9 cellular contexts compared by ENCODE assay signal in the genomic region with DNA sequence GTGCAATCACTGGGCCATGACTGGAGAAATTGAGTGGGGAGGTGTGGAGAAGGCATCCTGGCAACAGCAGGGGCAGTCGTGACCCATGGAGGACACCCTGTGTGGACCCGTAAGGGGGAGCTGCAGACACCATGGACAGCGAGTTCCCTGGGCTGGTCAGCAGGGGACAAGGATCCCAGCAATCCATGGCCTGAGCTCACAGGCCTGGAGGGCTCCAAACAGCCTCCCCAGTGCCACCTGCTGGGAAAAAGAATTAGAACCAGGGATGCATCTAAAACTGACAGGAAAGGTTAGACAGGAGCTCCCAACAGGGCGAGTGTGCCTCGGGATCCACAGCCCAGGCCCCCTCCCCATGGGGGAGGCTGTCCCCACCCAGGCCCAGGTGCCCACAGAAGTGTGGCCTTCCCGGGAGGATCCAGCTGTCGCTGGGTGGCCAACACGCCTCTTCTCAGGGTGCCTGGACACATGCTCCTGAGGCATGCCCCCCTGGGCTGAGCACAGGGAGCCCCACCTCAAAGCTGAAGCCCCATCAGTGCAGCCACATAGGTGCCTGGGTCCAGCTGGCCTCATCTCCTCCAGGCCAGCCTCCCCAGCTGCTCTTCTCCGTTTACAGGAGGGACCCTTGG. TPM values are rescaled to one million over a fixed set of nuclear protein-coding genes. Genes with fewer than 3 reads are reported as not detected.
DNase-seq lines count a peak whose midpoint lies in the region; ATAC-seq and TF ChIP-seq lines count a peak whose summit lies in the region.
"Had no signal": no experiment of that assay in that cellular context is flagged by ENCODE, and none has a peak within 500 bp of the region (broad histone marks: within the 10 kb centered on the region; RNA-seq: fewer than 3 reads in every experiment).

No MANE protein-coding gene starts in this region.

- H3K27me3 ChIP-seq in Karpas-422 (ENCODE audit: low read length) = no peaks in the 10 kb centered on the region

- no peaks in the 10 kb centered on the region for H3K9me2 ChIP-seq in Karpas-422 (replicated peaks; ENCODE audit: insufficient read depth, low read length)

- no peak overlapping the region for H3K27ac Mint-ChIP-seq in osteocyte (ENCODE audit: unreplicated experiment)
- H3K27ac Mint-ChIP-seq in activated T-helper 17 cell treated with anti-CD3 and anti-CD28 coated beads, Interleukin-2, amount 50 U/mL, for 72 hours = no peak overlapping the region
- H3K27ac Mint-ChIP-seq: B cell had no signal

- TF ChIP-seq CTCF in foreskin fibroblast (IDR thresholded peaks at IDR 0.05; ENCODE audit: low read depth, low read length) (peak; percentile 63), osteocyte (IDR thresholded peaks at IDR 0.05) (peak; percentile 70)

- H3K27ac ChIP-seq in Karpas-422 (ENCODE audit: low read length) = no peak overlapping the region

- H3K9me3 Mint-ChIP-seq in osteocyte (ENCODE audit: unreplicated experiment) = no peaks in the 10 kb centered on the region
- H3K9me3 Mint-ChIP-seq in activated T-helper 17 cell treated with anti-CD3 and anti-CD28 coated beads, Interleukin-2, amount 50 U/mL, for 72 hours = no peaks in the 10 kb centered on the region

- peaks cover 31% of the 10 kb centered on the region for H3K27me3 Mint-ChIP-seq in osteocyte (ENCODE audit: unreplicated experiment)
- peaks cover 3% of the 10 kb centered on the region for H3K27me3 Mint-ChIP-seq in activated T-helper 17 cell treated with anti-CD3 and anti-CD28 coated beads, Interleukin-2, amount 50 U/mL, for 72 hours

- no peaks in the 10 kb centered on the region for H3K9me3 ChIP-seq in Karpas-422 (ENCODE audit: low read length)

- no peak overlapping the region for H2AFZ ChIP-seq in Karpas-422 (ENCODE audit: low read length)

- peaks cover 4% of the 10 kb centered on the region; the same call in 1 of the 2 replicates for H4K20me1 ChIP-seq in Karpas-422 (ENCODE audit: insufficient read depth, low read depth, low read length)

- H3K4me1 ChIP-seq in Karpas-422 (ENCODE audit: low read length) = no peaks in the 10 kb centered on the region

- no peaks in the 10 kb centered on the region for H3K36me3 Mint-ChIP-seq in osteocyte (ENCODE audit: unreplicated experiment)
- H3K36me3 Mint-ChIP-seq in activated T-helper 17 cell treated with anti-CD3 and anti-CD28 coated beads, Interleukin-2, amount 50 U/mL, for 72 hours (ENCODE audit: low read depth) = no peaks in the 10 kb centered on the region

- no peaks in the 10 kb centered on the region for H3K79me2 ChIP-seq in Karpas-422 (ENCODE audit: low read length)

- DNase-seq in NCI-H1105 (lab: John Stamatoyannopoulos, UW) = peak; percentile 25
- no peak for DNase-seq in NCI-H1105 treated with DMSO at 0.1 percent for 48 hours (lab: John Stamatoyannopoulos, UW)
- DNase-seq in Karpas-422 = peak; percentile 78
- DNase-seq in SW 1271 (lab: John Stamatoyannopoulos, UW) = peak; percentile 71 to 82
- DNase-seq in foreskin fibroblast = peak; percentile 54 to 84
- DNase-seq in osteocyte (ENCODE audit: extremely low spot score, unreplicated experiment) = peak; percentile 87

- no peak overlapping the region for H3K4me3 ChIP-seq in Karpas-422 (ENCODE audit: low read length)
- H3K4me3 ChIP-seq in foreskin fibroblast (ENCODE audit: low read depth in 1 of 2, low read length in 2 of 2) = no peak overlapping the region

- no peaks in the 10 kb centered on the region for H3K4me1 Mint-ChIP-seq in osteocyte (ENCODE audit: unreplicated experiment)
- H3K4me1 Mint-ChIP-seq in activated T-helper 17 cell treated with anti-CD3 and anti-CD28 coated beads, Interleukin-2, amount 50 U/mL, for 72 hours = no peaks in the 10 kb centered on the region
- H3K4me1 Mint-ChIP-seq: B cell had no signal

- H3K4me2 ChIP-seq in Karpas-422 (ENCODE audit: low read depth, low read length, poor library complexity, severe bottlenecking) = no peak overlapping the region

- H3K36me3 ChIP-seq in Karpas-422 (ENCODE audit: insufficient read depth, low read length) = no peaks in the 10 kb centered on the region

- no peak overlapping the region for H3K9ac ChIP-seq in Karpas-422 (ENCODE audit: low read length)

- H3K4me3 Mint-ChIP-seq in osteocyte (ENCODE audit: unreplicated experiment) = no peak overlapping the region
- H3K4me3 Mint-ChIP-seq in activated T-helper 17 cell treated with anti-CD3 and anti-CD28 coated beads, Interleukin-2, amount 50 U/mL, for 72 hours = no peak overlapping the region
- H3K4me3 Mint-ChIP-seq: B cell had no signal

- ATAC-seq in HG03039 (IDR thresholded peaks at IDR 0.05; ENCODE audit: unreplicated experiment) = no peak
- no peak for ATAC-seq in activated T-helper 17 cell treated with anti-CD3 and anti-CD28 coated beads, Interleukin-2, amount 50 U/mL, for 72 hours (replicated peaks)

RNA-seq across cellular contexts. Expression of a gene that starts 20.5 kb away (rescaled TPM):
- not detected in 2 replicates for total RNA-seq in Karpas-422 (2014; rRNA removed; shearing (Covaris generic); ENCODE audit: low replicate concordance)
- total RNA-seq in osteocyte = 4.3 and 5.6 TPM in 2 replicates
- 1 to 10 TPM in 1 of 2 donors, under 1 TPM in 1; 0.37 to 1.1 TPM for total RNA-seq in activated T-helper 17 cell treated with anti-CD3 and anti-CD28 coated beads, Interleukin-2, amount 50 U/mL, for 72 hours
- total RNA-seq: B cell had no signal

RNA-seq across cellular contexts. Expression of a gene that starts 28.1 kb away (rescaled TPM):
- total RNA-seq in Karpas-422 (2014; rRNA removed; shearing (Covaris generic); ENCODE audit: low replicate concordance) = not detected in 2 replicates
- total RNA-seq in osteocyte = not detected in 2 replicates
- not detected for total RNA-seq in activated T-helper 17 cell treated with anti-CD3 and anti-CD28 coated beads, Interleukin-2, amount 50 U/mL, for 72 hours
- total RNA-seq: B cell had no signal

RNA-seq across cellular contexts. Expression of a gene that starts 55.4 kb away (rescaled TPM):
- total RNA-seq in Karpas-422 (2014; rRNA removed; shearing (Covaris generic); ENCODE audit: low replicate concordance) = not detected in 2 replicates
- not detected in 2 replicates for total RNA-seq in osteocyte
- total RNA-seq in activated T-helper 17 cell treated with anti-CD3 and anti-CD28 coated beads, Interleukin-2, amount 50 U/mL, for 72 hours = not detected
- total RNA-seq: B cell had no signal
